Comparison of ENCODE assay signal across 8 cellular contexts in the genomic region with DNA sequence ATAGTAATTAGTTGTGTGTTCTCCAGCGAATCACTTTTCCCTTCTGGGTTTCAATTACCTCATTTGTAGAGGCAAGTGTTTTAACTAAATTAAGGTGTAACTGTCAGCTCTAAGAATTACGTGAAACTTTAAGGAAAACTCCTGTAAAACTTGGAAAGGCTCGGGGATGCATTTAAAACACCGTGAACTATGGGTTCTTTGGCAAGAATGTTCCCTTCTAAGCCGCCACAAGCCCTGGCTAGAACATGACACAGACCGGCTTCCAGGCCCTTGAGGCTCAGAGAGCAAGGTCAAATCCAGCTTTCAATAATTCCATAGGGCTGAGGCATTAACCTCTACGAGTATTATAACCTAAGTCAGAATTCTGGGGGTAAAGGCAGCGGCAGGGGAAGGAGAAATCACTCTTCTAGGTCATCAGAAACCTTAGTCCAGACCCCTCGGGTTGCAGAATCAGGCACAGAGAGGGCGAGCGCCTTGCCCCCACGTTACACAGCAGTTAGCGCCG. TPM values are rescaled to one million over a fixed set of nuclear protein-coding genes. Genes with fewer than 3 reads are reported as not detected.
DNase-seq lines count a peak whose midpoint lies in the region; ATAC-seq and TF ChIP-seq lines count a peak whose summit lies in the region.

No MANE protein-coding gene starts in this region.

- peak overlapping the region; percentile 89 for H3K9ac ChIP-seq in iPS-20b (ENCODE audit: low read depth, low read length)

- no peaks in the 10 kb centered on the region for H3K36me3 Mint-ChIP-seq in IgD-negative memory B cell
- no peaks in the 10 kb centered on the region for H3K36me3 Mint-ChIP-seq in stimulated activated effector memory CD8-positive, alpha-beta T cell treated with anti-CD3 and anti-CD28 coated beads, Interleukin-12 subunit alpha, Interleukin-12 subunit beta, amount 100 ng/mL, for 72 hours

- H3K27ac ChIP-seq in iPS-20b (ENCODE audit: low read length): no peak overlapping the region

- DNase-seq in COLO668 (lab: John Stamatoyannopoulos, UW; ENCODE audit: unreplicated experiment): peak; percentile 60
- DNase-seq in astrocyte of the spinal cord (ENCODE audit: low read depth, low spot score): peak; percentile 32
- DNase-seq in stimulated activated effector memory CD8-positive, alpha-beta T cell treated with anti-CD3 and anti-CD28 coated beads, Interleukin-12 subunit alpha, Interleukin-12 subunit beta, amount 100 ng/mL, for 72 hours (ENCODE audit: low spot score in 2 of 2): no peak
- no peak for DNase-seq in NCI-H446 treated with DMSO at 0.1 percent for 48 hours (lab: John Stamatoyannopoulos, UW)
- DNase-seq in NCI-H187 (lab: John Stamatoyannopoulos, UW): no peak

- in situ Hi-C loops in astrocyte of the spinal cord (cut with HindIII; ENCODE audit: low sequenced_read_pairs): no loop called here

- H3K36me3 ChIP-seq in iPS-20b (ENCODE audit: insufficient read depth, low read depth, low read length): no peaks in the 10 kb centered on the region

- ATAC-seq in GM21367 (IDR thresholded peaks at IDR 0.05; ENCODE audit: unreplicated experiment): peak; percentile 7
- ATAC-seq in stimulated activated effector memory CD8-positive, alpha-beta T cell treated with anti-CD3 and anti-CD28 coated beads, Interleukin-12 subunit alpha, Interleukin-12 subunit beta, amount 100 ng/mL, for 72 hours: peak; percentile 42

- peak overlapping the region; percentile 62 for H3K4me3 ChIP-seq in astrocyte of the spinal cord (ENCODE audit: low read depth, low read length)
- peak overlapping the region; percentile 94 for H3K4me3 ChIP-seq in iPS-20b (ENCODE audit: low read length)

- H3K27me3 Mint-ChIP-seq in IgD-negative memory B cell: peaks cover 7% of the 10 kb centered on the region

- H3K27ac Mint-ChIP-seq in IgD-negative memory B cell: peak overlapping the region; percentile 15 to 90 (median 61)
- H3K27ac Mint-ChIP-seq in stimulated activated effector memory CD8-positive, alpha-beta T cell treated with anti-CD3 and anti-CD28 coated beads, Interleukin-12 subunit alpha, Interleukin-12 subunit beta, amount 100 ng/mL, for 72 hours: peak overlapping the region; percentile 88

- peaks cover 14 to 34% (median 24%) of the 10 kb centered on the region in 3 donors for H3K4me1 Mint-ChIP-seq in IgD-negative memory B cell
- H3K4me1 Mint-ChIP-seq in stimulated activated effector memory CD8-positive, alpha-beta T cell treated with anti-CD3 and anti-CD28 coated beads, Interleukin-12 subunit alpha, Interleukin-12 subunit beta, amount 100 ng/mL, for 72 hours: peaks cover 49% of the 10 kb centered on the region

- H3K4me1 ChIP-seq in iPS-20b (ENCODE audit: insufficient read depth, low read length): peaks cover 2% of the 10 kb centered on the region; the same call in 1 of the 2 replicates

- H3K9me3 ChIP-seq in iPS-20b (ENCODE audit: insufficient read depth, low read depth, low read length): no peaks in the 10 kb centered on the region

- peak overlapping the region; percentile 86 to 97 (median 92) for H3K4me3 Mint-ChIP-seq in IgD-negative memory B cell
- H3K4me3 Mint-ChIP-seq in stimulated activated effector memory CD8-positive, alpha-beta T cell treated with anti-CD3 and anti-CD28 coated beads, Interleukin-12 subunit alpha, Interleukin-12 subunit beta, amount 100 ng/mL, for 72 hours: peak overlapping the region; percentile 84

- H3K9me3 Mint-ChIP-seq in IgD-negative memory B cell: no peaks in the 10 kb centered on the region
- H3K9me3 Mint-ChIP-seq in stimulated activated effector memory CD8-positive, alpha-beta T cell treated with anti-CD3 and anti-CD28 coated beads, Interleukin-12 subunit alpha, Interleukin-12 subunit beta, amount 100 ng/mL, for 72 hours: peaks cover 3% of the 10 kb centered on the region

- TF ChIP-seq CTCF in astrocyte of the spinal cord (IDR thresholded peaks at IDR 0.05; ENCODE audit: low read depth, low read length): no peak

- H3K27me3 ChIP-seq in iPS-20b (ENCODE audit: insufficient read depth, low read length): peaks cover 5% of the 10 kb centered on the region

RNA-seq across cellular contexts. Expression of gene VWA8, which starts 0.7 kb away (rescaled TPM):
- 3.7 TPM for polyA plus RNA-seq in IgD-negative memory B cell

Comparison
In these comparisons a context has a peak if more than half of its experiments do, and no peak if none do; other contexts are left out.
1. DNase-seq: peak in COLO668 (single experiment) and astrocyte of the spinal cord (single experiment); none in stimulated activated effector memory CD8-positive, alpha-beta T cell treated with anti-CD3 and anti-CD28 coated beads, Interleukin-12 subunit alpha, Interleukin-12 subunit beta, amount 100 ng/mL, for 72 hours (0 of 2), NCI-H446 treated with DMSO at 0.1 percent for 48 hours (single experiment) and NCI-H187 (0 of 2).